ENCODE assay signal across 11 cellular contexts in genomic region chr4:7066493-7066892, GRCh38. TPM values are rescaled to one million over a fixed set of nuclear protein-coding genes. Genes with fewer than 3 reads are reported as not detected.
DNase-seq lines count a peak whose midpoint lies in the region; ATAC-seq lines count a peak whose summit lies in the region.
"Had no signal": no experiment of that assay in that cellular context is flagged by ENCODE, and none has a peak within 500 bp of the region (broad histone marks: within the 10 kb centered on the region; RNA-seq: fewer than 3 reads in every experiment).

No MANE protein-coding gene starts in this region.

- no peaks in the 10 kb centered on the region for H3K9me3 ChIP-seq in stomach smooth muscle (ENCODE audit: control insufficient read depth in 2 of 2, low read length in 2 of 2)

- peaks cover 10 to 11% of the 10 kb centered on the region in 2 donors for H3K36me3 Mint-ChIP-seq in activated T-cell treated with anti-CD3 and anti-CD28 coated beads, Interleukin-2, amount 50 U/mL, for 72 hours (ENCODE audit: insufficient read depth in 2 of 2)
- H3K36me3 Mint-ChIP-seq in activated T-helper 1 cell treated with anti-CD3 and anti-CD28 coated beads, Interleukin-12 subunit alpha, Interleukin-12 subunit beta, Interleukin-2, Interleukin-4 antibody, amounts not matched to agents 30 ng/mL and 10 ng/mL and 1 ng/mL, durations not matched to agents 14 hours and 24 hours and 36 hours (ENCODE audit: low read depth), result peaks cover 36% of the 10 kb centered on the region
- H3K36me3 Mint-ChIP-seq in immature natural killer cell, result peaks cover 0 to 20% (median 2%) of the 10 kb centered on the region in 3 donors

- peak overlapping the region; percentile 99 for H3K4me3 Mint-ChIP-seq in activated T-cell treated with anti-CD3 and anti-CD28 coated beads, Interleukin-2, amount 50 U/mL, for 72 hours
- H3K4me3 Mint-ChIP-seq in activated T-helper 1 cell treated with anti-CD3 and anti-CD28 coated beads, Interleukin-12 subunit alpha, Interleukin-12 subunit beta, Interleukin-2, Interleukin-4 antibody, amounts not matched to agents 30 ng/mL and 10 ng/mL and 1 ng/mL, durations not matched to agents 14 hours and 24 hours and 36 hours, result peak overlapping the region; percentile 94
- H3K4me3 Mint-ChIP-seq in immature natural killer cell, result peak overlapping the region; percentile 81 to 98 (median 95)

- H3K27me3 Mint-ChIP-seq in activated T-cell treated with anti-CD3 and anti-CD28 coated beads, Interleukin-2, amount 50 U/mL, for 72 hours (ENCODE audit: low read depth), result peaks cover 5% of the 10 kb centered on the region
- H3K27me3 Mint-ChIP-seq in activated T-helper 1 cell treated with anti-CD3 and anti-CD28 coated beads, Interleukin-12 subunit alpha, Interleukin-12 subunit beta, Interleukin-2, Interleukin-4 antibody, amounts not matched to agents 30 ng/mL and 10 ng/mL and 1 ng/mL, durations not matched to agents 14 hours and 24 hours and 36 hours (ENCODE audit: insufficient read depth), result peaks cover 6% of the 10 kb centered on the region
- H3K27me3 Mint-ChIP-seq in immature natural killer cell (ENCODE audit: low read depth in 3 of 3), result peaks cover 5 to 8% (median 8%) of the 10 kb centered on the region in 3 donors

- H3K9ac ChIP-seq in stomach smooth muscle (ENCODE audit: low read length in 2 of 2), result peak overlapping the region; percentile 13 to 89

- no peaks in the 10 kb centered on the region for H3K9me3 Mint-ChIP-seq in activated T-cell treated with anti-CD3 and anti-CD28 coated beads, Interleukin-2, amount 50 U/mL, for 72 hours
- no peaks in the 10 kb centered on the region for H3K9me3 Mint-ChIP-seq in activated T-helper 1 cell treated with anti-CD3 and anti-CD28 coated beads, Interleukin-12 subunit alpha, Interleukin-12 subunit beta, Interleukin-2, Interleukin-4 antibody, amounts not matched to agents 30 ng/mL and 10 ng/mL and 1 ng/mL, durations not matched to agents 14 hours and 24 hours and 36 hours
- no peaks in the 10 kb centered on the region for H3K9me3 Mint-ChIP-seq in immature natural killer cell

- no peaks in the 10 kb centered on the region for H3K27me3 ChIP-seq in stomach smooth muscle (ENCODE audit: control insufficient read depth in 1 of 2, insufficient read depth in 2 of 2, low read length in 2 of 2)

- peak overlapping the region; percentile 76 for H3K27ac Mint-ChIP-seq in activated T-cell treated with anti-CD3 and anti-CD28 coated beads, Interleukin-2, amount 50 U/mL, for 72 hours
- peak overlapping the region; percentile 89 for H3K27ac Mint-ChIP-seq in activated T-helper 1 cell treated with anti-CD3 and anti-CD28 coated beads, Interleukin-12 subunit alpha, Interleukin-12 subunit beta, Interleukin-2, Interleukin-4 antibody, amounts not matched to agents 30 ng/mL and 10 ng/mL and 1 ng/mL, durations not matched to agents 14 hours and 24 hours and 36 hours
- H3K27ac Mint-ChIP-seq in immature natural killer cell, result peak overlapping the region in 2 of 6 donors; percentile 53 to 60

- H3K27ac ChIP-seq in stomach smooth muscle (ENCODE audit: low read length), result no peak overlapping the region

- no peak for DNase-seq in activated T-cell treated with anti-CD3 and anti-CD28 coated beads, Interleukin-2, amount 50 U/mL, for 72 hours
- no peak for DNase-seq in activated T-cell treated with anti-CD3 and anti-CD28 coated beads, Interleukin-2, amount 50 U/mL, for 48 hours
- DNase-seq in activated T-helper 1 cell treated with anti-CD3 and anti-CD28 coated beads, Interleukin-12 subunit alpha, Interleukin-12 subunit beta, Interleukin-2, Interleukin-4 antibody, amounts not matched to agents 30 ng/mL and 10 ng/mL and 1 ng/mL, durations not matched to agents 14 hours and 24 hours and 36 hours (ENCODE audit: low spot score), result no peak
- no peak for DNase-seq in immature natural killer cell
- DNase-seq in activated gamma-delta T cell (lab: John Stamatoyannopoulos, UW), result no peak
- DNase-seq in SHP77 (lab: John Stamatoyannopoulos, UW), result no peak
- no peak for DNase-seq in midbrain (lab: John Stamatoyannopoulos, UW)
- DNase-seq: activated CD4-positive, alpha-beta T cell treated with anti-CD3 and anti-CD28 coated beads, Interleukin-2, amount 50 U/mL, for 4 hours; DMS 273 treated with DMSO at 0.1 percent for 48 hours; NCI-H2081 treated with DMSO at 0.1 percent for 48 hours had no signal

- peak overlapping the region; percentile 87 to 93 for H3K4me3 ChIP-seq in stomach smooth muscle (ENCODE audit: low read length in 2 of 2)

- H3K36me3 ChIP-seq in stomach smooth muscle (ENCODE audit: control insufficient read depth in 2 of 2, insufficient read depth in 2 of 2, low read length in 2 of 2), result peaks cover 17 to 18% of the 10 kb centered on the region in 2 donors

- peaks cover 29% of the 10 kb centered on the region for H3K4me1 ChIP-seq in stomach smooth muscle (ENCODE audit: control insufficient read depth, insufficient read depth, low read length)

- H3K4me1 Mint-ChIP-seq in activated T-cell treated with anti-CD3 and anti-CD28 coated beads, Interleukin-2, amount 50 U/mL, for 72 hours (ENCODE audit: low read depth), result peaks cover 54% of the 10 kb centered on the region
- H3K4me1 Mint-ChIP-seq in activated T-helper 1 cell treated with anti-CD3 and anti-CD28 coated beads, Interleukin-12 subunit alpha, Interleukin-12 subunit beta, Interleukin-2, Interleukin-4 antibody, amounts not matched to agents 30 ng/mL and 10 ng/mL and 1 ng/mL, durations not matched to agents 14 hours and 24 hours and 36 hours (ENCODE audit: low read depth), result peaks cover 50% of the 10 kb centered on the region
- H3K4me1 Mint-ChIP-seq in immature natural killer cell, result peaks cover 38 to 65% of the 10 kb centered on the region in 2 donors

- intact Hi-C loops in activated T-helper 1 cell treated with anti-CD3 and anti-CD28 coated beads, Interleukin-12 subunit alpha, Interleukin-12 subunit beta, Interleukin-2, Interleukin-4 antibody, amounts not matched to agents 30 ng/mL and 10 ng/mL and 1 ng/mL, durations not matched to agents 14 hours and 24 hours and 36 hours (cut with micrococcal nuclease), result loop anchor here (5.0 kb wide), 1 partner anchor 799 kb away; the partner anchor contains the start of gene WFS1

- ATAC-seq in activated T-cell treated with anti-CD3 and anti-CD28 coated beads, Interleukin-2, amount 50 U/mL, for 72 hours (replicated peaks in 1 of 2), result no peak

RNA-seq across cellular contexts. Expression of gene GRPEL1, which starts 1.4 kb away (rescaled TPM):
- 10 to 100 TPM; 47.6 to 65.5 TPM for total RNA-seq in activated T-cell treated with anti-CD3 and anti-CD28 coated beads, Interleukin-2, amount 50 U/mL, for 72 hours
- total RNA-seq in activated T-helper 1 cell treated with anti-CD3 and anti-CD28 coated beads, Interleukin-12 subunit alpha, Interleukin-12 subunit beta, Interleukin-2, Interleukin-4 antibody, amounts not matched to agents 30 ng/mL and 10 ng/mL and 1 ng/mL, durations not matched to agents 14 hours and 24 hours and 36 hours, result 106 and 115 TPM in 2 replicates
- 10 to 100 TPM; 40.4 to 58.9 (median 41.8) TPM for polyA plus RNA-seq in immature natural killer cell

RNA-seq across cellular contexts. Expression of gene TADA2B, which starts 23.3 kb away (rescaled TPM):
- 10 to 100 TPM; 14.5 to 15.3 TPM for total RNA-seq in activated T-cell treated with anti-CD3 and anti-CD28 coated beads, Interleukin-2, amount 50 U/mL, for 72 hours
- 15.2 and 16.8 TPM in 2 replicates for total RNA-seq in activated T-helper 1 cell treated with anti-CD3 and anti-CD28 coated beads, Interleukin-12 subunit alpha, Interleukin-12 subunit beta, Interleukin-2, Interleukin-4 antibody, amounts not matched to agents 30 ng/mL and 10 ng/mL and 1 ng/mL, durations not matched to agents 14 hours and 24 hours and 36 hours
- 1 to 10 TPM; 2.1 to 3.9 (median 3.0) TPM for polyA plus RNA-seq in immature natural killer cell
